1 cellular context compared by ENCODE assay signal in the genomic region with DNA sequence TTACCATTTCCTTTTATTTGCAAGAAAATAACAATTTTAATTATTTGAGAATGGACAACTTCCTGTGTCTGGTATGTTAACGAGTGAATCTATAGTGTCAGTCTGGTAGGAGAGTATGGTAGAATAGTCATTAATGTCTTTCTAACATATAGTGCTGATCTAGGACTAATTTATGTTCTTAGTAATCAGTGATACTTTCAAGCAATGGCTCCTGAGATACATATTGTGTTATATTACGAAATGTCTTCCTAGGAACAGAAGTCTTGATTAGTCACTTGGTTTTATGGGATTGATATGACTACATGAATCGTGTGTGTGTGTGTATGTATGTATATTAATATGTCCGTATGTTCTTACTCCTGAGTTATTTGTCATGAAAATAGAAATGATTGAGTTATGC.
TF ChIP-seq lines count a peak whose summit lies in the region.

No MANE protein-coding gene starts in this region.

TF ChIP-seq in H1, 55 proteins besides CTCF, POLR2A, EP300 and RAD21 (continued from another document):
- TF ChIP-seq TCF12 (IDR thresholded peaks at IDR 0.05; ENCODE audit: low read depth, low read length) = no peak
- TF ChIP-seq ZNF274 (IDR thresholded peaks at IDR 0.05; ENCODE audit: borderline replicate concordance, extremely low read depth, low read length) = no peak
- no peak for TF ChIP-seq CBX8 (IDR thresholded peaks at IDR 0.05; ENCODE audit: borderline replicate concordance, low read depth, low read length)
- TF ChIP-seq RBBP5 (IDR thresholded peaks at IDR 0.05; ENCODE audit: borderline replicate concordance, low read depth, low read length) = no peak
